Comparison of ENCODE assay signal across 8 cellular contexts in genomic region chr10:86583983-86584382, GRCh38.
DNase-seq lines count a peak whose midpoint lies in the region; ATAC-seq and TF ChIP-seq lines count a peak whose summit lies in the region.

No MANE protein-coding gene starts in this region.

- peaks cover 0 to 4% of the 10 kb centered on the region in 2 donors for H3K27me3 Mint-ChIP-seq in natural killer cell (ENCODE audit: low read depth in 2 of 2)

- H3K9me3 Mint-ChIP-seq in natural killer cell: no peaks in the 10 kb centered on the region

- TF ChIP-seq CTCF in natural killer cell (IDR thresholded peaks at IDR 0.05): no peak

- no peak overlapping the region for H3K4me3 Mint-ChIP-seq in natural killer cell

- H3K27ac Mint-ChIP-seq in natural killer cell: no peak overlapping the region

- H3K36me3 Mint-ChIP-seq in natural killer cell: no peaks in the 10 kb centered on the region

- ATAC-seq in GM21619 (IDR thresholded peaks at IDR 0.05; ENCODE audit: unreplicated experiment) (peak; percentile 64), left lobe of liver (peak; percentile 59), natural killer cell (no peak)

- intact Hi-C loops in natural killer cell (cut with micrococcal nuclease): no loop called here

- H3K4me1 Mint-ChIP-seq in natural killer cell: no peaks in the 10 kb centered on the region

- DNase-seq in NCI-H526 (lab: John Stamatoyannopoulos, UW) (peak; percentile 10 to 51), NCI-H526 treated with DMSO at 0.1 percent for 48 hours (lab: John Stamatoyannopoulos, UW) (no peak), NCI-H146 treated with DMSO at 0.1 percent for 48 hours (lab: John Stamatoyannopoulos, UW; ENCODE audit: unreplicated experiment) (peak; percentile 11), left lobe of liver (ENCODE audit: low spot score) (no peak), dermis blood vessel endothelial cell (no peak), T-helper 1 cell (no peak), natural killer cell (no peak)

Comparison
In these comparisons a context has a peak if more than half of its experiments do, and no peak if none do; other contexts are left out.
1. DNase-seq: peak in NCI-H526 (2 of 2) and NCI-H146 treated with DMSO at 0.1 percent for 48 hours (single experiment); none in NCI-H526 treated with DMSO at 0.1 percent for 48 hours (single experiment), left lobe of liver (single experiment), dermis blood vessel endothelial cell (single experiment), T-helper 1 cell (0 of 5) and natural killer cell (single experiment).
2. ATAC-seq: peak in GM21619 (single experiment) and left lobe of liver (single experiment); none in natural killer cell (0 of 3).